25 cellular contexts compared by ENCODE assay signal in the genomic region with DNA sequence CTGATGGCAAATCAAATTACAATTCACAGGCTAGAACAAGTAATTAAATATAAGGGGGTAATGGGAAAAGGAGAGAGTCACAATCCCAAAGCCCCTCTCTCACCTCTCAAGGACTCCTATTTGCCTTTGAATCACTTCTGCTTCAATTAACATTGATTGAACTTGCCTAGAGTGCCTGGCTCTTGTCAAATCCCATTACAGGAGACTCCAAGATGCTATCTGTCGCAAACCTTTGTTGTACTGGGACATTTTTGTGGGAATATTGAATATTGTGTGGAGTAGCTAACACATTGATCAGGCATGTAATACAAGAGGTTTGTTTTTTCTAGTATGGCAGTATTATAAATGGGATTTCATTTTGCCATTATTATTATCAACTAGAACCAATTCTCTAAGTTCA.
"Had no signal": no experiment of that assay in that cellular context is flagged by ENCODE, and none has a peak within 500 bp of the region (broad histone marks: within the 10 kb centered on the region; RNA-seq: fewer than 3 reads in every experiment).

No MANE protein-coding gene starts in this region.

- H3K4me1 ChIP-seq: esophagus squamous epithelium, heart right ventricle, left lung, lower lobe of right lung had no signal

- H3K27ac Mint-ChIP-seq: dendritic cell treated with granulocyte-macrophage colony-stimulating factor and Interleukin-4, amounts not matched to agents 40 ng/mL and 50 ng/mL, for 4 days; effector memory CD8-positive, alpha-beta T cell; endodermal cell; mesothelial cell of epicardium; naive B cell; naive thymus-derived CD8-positive, alpha-beta T cell had no signal

- H3K36me3 ChIP-seq: esophagus squamous epithelium, gastrocnemius medialis, heart right ventricle, left lung, lower lobe of right lung had no signal

- H3K27ac ChIP-seq: epithelial cell of prostate, esophagus squamous epithelium, gastrocnemius medialis, heart right ventricle, left lung, lower lobe of right lung had no signal

- H3K9me3 Mint-ChIP-seq: endodermal cell, mesothelial cell of epicardium had no signal

- H3K4me3 ChIP-seq: esophagus squamous epithelium, gastrocnemius medialis, heart right ventricle, left lung, lower lobe of right lung, mucosa of descending colon had no signal

- H3K27me3 Mint-ChIP-seq: dendritic cell treated with granulocyte-macrophage colony-stimulating factor and Interleukin-4, amounts not matched to agents 40 ng/mL and 50 ng/mL, for 4 days; effector memory CD8-positive, alpha-beta T cell; naive B cell had no signal

- DNase-seq: cortex of kidney; effector CD8-positive, alpha-beta T cell; effector memory CD8-positive, alpha-beta T cell; endodermal cell; erythroblast; esophagus squamous epithelium; foreskin fibroblast; foreskin melanocyte; gastrocnemius medialis; glutamatergic neuron; head of caudate nucleus; heart right ventricle; hippocampal formation; left cardiac atrium; left lung; left ventricle myocardium superior; lower lobe of right lung; mesenchymal stem cell; mucosa of descending colon; naive B cell; naive thymus-derived CD8-positive, alpha-beta T cell had no signal

- H3K36me3 Mint-ChIP-seq: mesothelial cell of epicardium; naive B cell; naive thymus-derived CD8-positive, alpha-beta T cell had no signal

- H3K4me3 Mint-ChIP-seq: dendritic cell treated with granulocyte-macrophage colony-stimulating factor and Interleukin-4, amounts not matched to agents 40 ng/mL and 50 ng/mL, for 4 days; effector memory CD8-positive, alpha-beta T cell; endodermal cell; mesothelial cell of epicardium; naive thymus-derived CD8-positive, alpha-beta T cell had no signal

- ATAC-seq: effector memory CD8-positive, alpha-beta T cell; esophagus mucosa; gastrocnemius medialis; heart right ventricle; left cardiac atrium; left lung; left ventricle myocardium superior; lower lobe of right lung; mucosa of descending colon; naive thymus-derived CD8-positive, alpha-beta T cell had no signal

- H3K27me3 ChIP-seq: esophagus squamous epithelium, gastrocnemius medialis, heart right ventricle, left lung had no signal

- H3K9me3 ChIP-seq: esophagus squamous epithelium, gastrocnemius medialis, heart right ventricle, left lung, lower lobe of right lung, mucosa of descending colon had no signal

- H3K4me1 Mint-ChIP-seq: mesothelial cell of epicardium; naive B cell; naive thymus-derived CD8-positive, alpha-beta T cell had no signal
